25 cellular contexts compared by ENCODE assay signal in the genomic region with DNA sequence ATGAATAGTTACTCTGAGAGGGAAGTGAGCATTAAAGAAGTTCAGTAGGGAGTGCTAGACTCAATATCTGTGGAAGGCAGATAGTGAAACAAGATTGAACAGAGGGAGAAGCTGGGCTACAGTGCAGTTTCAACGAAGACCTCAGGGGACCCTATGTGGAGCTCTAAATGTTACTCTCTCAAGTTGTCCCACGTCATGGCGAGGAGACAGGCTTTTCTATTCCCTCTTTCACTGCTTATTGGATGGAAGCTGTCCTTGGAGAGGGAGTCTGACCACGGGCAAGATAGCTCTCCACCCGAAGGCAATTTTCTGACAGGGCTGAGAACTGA. TPM values are rescaled to one million over a fixed set of nuclear protein-coding genes. Genes with fewer than 3 reads are reported as not detected.
"Had no signal": no experiment of that assay in that cellular context is flagged by ENCODE, and none has a peak within 500 bp of the region (broad histone marks: within the 10 kb centered on the region; RNA-seq: fewer than 3 reads in every experiment).

No MANE protein-coding gene starts in this region.

- H3K27me3 Mint-ChIP-seq: activated CD4-positive, alpha-beta T cell treated with anti-CD3 and anti-CD28 coated beads, Interleukin-2, amount 10 ng/mL, durations not matched to agents 7 days and 5 days; brain had no signal

- H3K4me3 ChIP-seq: cardiac muscle cell, MG63, PC-9 had no signal

- H3K9me3 ChIP-seq: MG63 had no signal

- H3K36me3 Mint-ChIP-seq: activated CD4-positive, alpha-beta memory T cell treated with anti-CD3 and anti-CD28 coated beads for 36 hours; activated naive CD4-positive, alpha-beta T cell treated with anti-CD3 and anti-CD28 coated beads, Interleukin-2, amount 50 U/mL, for 72 hours; brain had no signal

- H3K27me3 ChIP-seq: cardiac muscle cell, MG63 had no signal

- H3K4me2 ChIP-seq: KMS-11, PC-9 had no signal

- H3K27ac ChIP-seq: cardiac muscle cell, KMS-11, PC-9, VCaP had no signal

- H3K9me3 Mint-ChIP-seq: activated CD4-positive, alpha-beta memory T cell treated with anti-CD3 and anti-CD28 coated beads for 36 hours; activated CD4-positive, alpha-beta T cell treated with anti-CD3 and anti-CD28 coated beads, Interleukin-2, amount 10 ng/mL, durations not matched to agents 7 days and 5 days; activated naive CD4-positive, alpha-beta T cell treated with anti-CD3 and anti-CD28 coated beads, Interleukin-2, amount 50 U/mL, for 72 hours; activated T-cell treated with anti-CD3 and anti-CD28 coated beads, Interleukin-2, amount 50 U/mL, for 4 hours; brain had no signal

- DNase-seq: activated CD4-positive, alpha-beta memory T cell treated with anti-CD3 and anti-CD28 coated beads for 36 hours; activated CD4-positive, alpha-beta T cell treated with anti-CD3 and anti-CD28 coated beads, Interleukin-2, amount 10 ng/mL, durations not matched to agents 7 days and 5 days; activated CD4-positive, CD25-positive, alpha-beta regulatory T cell; activated CD8-positive, alpha-beta memory T cell treated with anti-CD3 and anti-CD28 coated beads for 24 hours; activated effector memory CD4-positive, alpha-beta T cell treated with anti-CD3 and anti-CD28 coated beads, Interleukin-2, amount 50 U/mL, for 16 hours; activated naive CD4-positive, alpha-beta T cell treated with Interleukin-2 at 50 U/mL for 16 hours; activated T-cell treated with anti-CD3 and anti-CD28 coated beads, Interleukin-2, amount 50 U/mL, for 4 hours; amygdala; MG63; MV-4-11; NCI-H1092 treated with DMSO at 0.1 percent for 48 hours; NCI-H1417 treated with DMSO at 0.1 percent for 48 hours; NCI-H1694 treated with DMSO at 0.1 percent for 48 hours; NCI-H2029 treated with DMSO at 0.1 percent for 48 hours; NCI-H510A treated with DMSO at 0.1 percent for 48 hours; NCI-H69; PC-9; SHP77 treated with DMSO at 0.1 percent for 48 hours; T-helper 1 cell had no signal

- H3K4me3 Mint-ChIP-seq: activated CD4-positive, alpha-beta memory T cell treated with anti-CD3 and anti-CD28 coated beads for 36 hours; activated CD4-positive, alpha-beta T cell treated with anti-CD3 and anti-CD28 coated beads, Interleukin-2, amount 10 ng/mL, durations not matched to agents 7 days and 5 days; activated T-cell treated with anti-CD3 and anti-CD28 coated beads, Interleukin-2, amount 50 U/mL, for 4 hours; brain had no signal

- H3K36me3 ChIP-seq: cardiac muscle cell, MG63 had no signal

- H3K27ac Mint-ChIP-seq: activated CD4-positive, alpha-beta memory T cell treated with anti-CD3 and anti-CD28 coated beads for 36 hours; activated CD4-positive, alpha-beta T cell treated with anti-CD3 and anti-CD28 coated beads, Interleukin-2, amount 10 ng/mL, durations not matched to agents 7 days and 5 days; activated naive CD4-positive, alpha-beta T cell treated with anti-CD3 and anti-CD28 coated beads, Interleukin-2, amount 50 U/mL, for 72 hours; brain had no signal

- H3K4me1 Mint-ChIP-seq: activated CD4-positive, alpha-beta T cell treated with anti-CD3 and anti-CD28 coated beads, Interleukin-2, amount 10 ng/mL, durations not matched to agents 7 days and 5 days had no signal

- H2AFZ ChIP-seq: PC-9 had no signal

RNA-seq across cellular contexts. Expression of a gene that starts 42.3 kb away (rescaled TPM):
- total RNA-seq: T-helper 2 cell treated with Interferon-gamma antibody and Interleukin-4, amounts not matched to agents 100 ng/mL and 5 ng/mL, for 36 hours had no signal
